Comparison of ENCODE assay signal across 23 cellular contexts in genomic region chr5:65674749-65675148, GRCh38. TPM values are rescaled to one million over a fixed set of nuclear protein-coding genes. Genes with fewer than 3 reads are reported as not detected.
DNase-seq lines count a peak whose midpoint lies in the region; ATAC-seq and TF ChIP-seq lines count a peak whose summit lies in the region.
"Had no signal": no experiment of that assay in that cellular context is flagged by ENCODE, and none has a peak within 500 bp of the region (broad histone marks: within the 10 kb centered on the region; RNA-seq: fewer than 3 reads in every experiment).

No MANE protein-coding gene starts in this region.

- ATAC-seq in T-helper 17 cell (no peak), HG02981 (IDR thresholded peaks at IDR 0.05; ENCODE audit: unreplicated experiment) (no peak)
- ATAC-seq: A549, body of pancreas had no signal

- no peak for DNase-seq in activated T-cell treated with anti-CD3 and anti-CD28 coated beads, Interleukin-2, amount 50 U/mL, for 24 hours
- no peak for DNase-seq in activated T-cell treated with anti-CD3 and anti-CD28 coated beads, Interleukin-2, amount 50 U/mL, for 1 hour
- DNase-seq in T-helper 17 cell (no peak), epithelial cell of esophagus (ENCODE audit: low read depth) (peak; percentile 7), osteoblast (ENCODE audit: insufficient read length, low spot score, missing footprints) (peak; percentile 62), RWPE1 (ENCODE audit: low spot score) (no peak), vagina (ENCODE audit: extremely low spot score in 2 of 2) (no peak)
- DNase-seq: activated CD4-positive, alpha-beta T cell treated with anti-CD3 and anti-CD28 coated beads for 1 hour; activated gamma-delta T cell treated with Interleukin-2 at 50 U/mL for 16 hours; BE2C; body of pancreas; endodermal cell; hypothalamus; MM.1S; NCI-H1436; NCI-H2171; Right ventricle myocardium superior; stimulated activated CD8-positive, alpha-beta memory T cell treated with anti-CD3 and anti-CD28 coated beads, Interleukin-4, amount 100 ng/mL, for 48 hours had no signal

- no peaks in the 10 kb centered on the region for H3K9me3 Mint-ChIP-seq in activated T-cell treated with anti-CD3 and anti-CD28 coated beads, Interleukin-2, amount 50 U/mL, for 24 hours
- H3K9me3 Mint-ChIP-seq: endodermal cell had no signal

- no peaks in the 10 kb centered on the region for H4K20me1 ChIP-seq in osteoblast (ENCODE audit: insufficient read depth, low read length)

- POLR2A ChIA-PET in RWPE1 (lab: Yijun Ruan, JAX; ENCODE audit: low non-redundant PET) = no interaction called here

- no peaks in the 10 kb centered on the region for H3K79me2 ChIP-seq in osteoblast (ENCODE audit: insufficient read depth, low read length)

- no peaks in the 10 kb centered on the region for H3K27me3 ChIP-seq in osteoblast (ENCODE audit: insufficient read depth, low read length)
- H3K27me3 ChIP-seq in vagina = no peaks in the 10 kb centered on the region
- H3K27me3 ChIP-seq: BE2C, body of pancreas, right atrium auricular region had no signal

- peaks cover 94% of the 10 kb centered on the region for H3K36me3 Mint-ChIP-seq in activated T-cell treated with anti-CD3 and anti-CD28 coated beads, Interleukin-2, amount 50 U/mL, for 24 hours (ENCODE audit: low read depth)
- peaks cover 31% of the 10 kb centered on the region for H3K36me3 Mint-ChIP-seq in T-helper 17 cell (ENCODE audit: low read depth)

- CTCF ChIA-PET in RWPE1 (lab: Yijun Ruan, JAX) = interaction anchor here (1.1 kb wide), 1 partner anchor 9 kb away, joined by 4 read pairs; no protein-coding TSS in a partner anchor

- TF ChIP-seq POLR2A in vagina (IDR thresholded peaks at IDR 0.05) = no peak

- H3K9me3 ChIP-seq in T-helper 17 cell (ENCODE audit: control insufficient read depth, low read length, poor library complexity, severe bottlenecking) (no peaks in the 10 kb centered on the region), osteoblast (ENCODE audit: low read depth, low read length) (no peaks in the 10 kb centered on the region), vagina (no peaks in the 10 kb centered on the region)
- H3K9me3 ChIP-seq: A549, BE2C, body of pancreas, right atrium auricular region had no signal

- H3K36me3 ChIP-seq in osteoblast (ENCODE audit: insufficient read depth, low read length) = peaks cover 17% of the 10 kb centered on the region
- peaks cover 0 to 23% of the 10 kb centered on the region in 2 donors for H3K36me3 ChIP-seq in vagina

- TF ChIP-seq CTCF in epithelial cell of esophagus (IDR thresholded peaks at IDR 0.05; ENCODE audit: insufficient read depth, low read depth, low read length, missing control alignments) (no peak), osteoblast (IDR thresholded peaks at IDR 0.05; ENCODE audit: extremely low read depth, low read depth, low read length) (no peak), RWPE1 (conservative IDR thresholded peaks at IDR 0.05; ENCODE audit: low read depth) (no peak), vagina (IDR thresholded peaks at IDR 0.05) (no peak)

- peak overlapping the region; percentile 63 for H3K27ac Mint-ChIP-seq in activated T-cell treated with anti-CD3 and anti-CD28 coated beads, Interleukin-2, amount 50 U/mL, for 24 hours
- H3K27ac Mint-ChIP-seq in T-helper 17 cell = peak overlapping the region; percentile 14
- H3K27ac Mint-ChIP-seq: endodermal cell had no signal

- H3K4me3 ChIP-seq in epithelial cell of esophagus (ENCODE audit: low read length) (no peak overlapping the region), osteoblast (ENCODE audit: insufficient read depth, low read length) (no peak overlapping the region), vagina (no peak overlapping the region)
- H3K4me3 ChIP-seq: A549, body of pancreas, coronary artery, right atrium auricular region had no signal

- H3K27ac ChIP-seq in osteoblast (ENCODE audit: low read depth, low read length) (no peak overlapping the region), RWPE1 (no peak overlapping the region), vagina (no peak overlapping the region)
- H3K27ac ChIP-seq: A549, body of pancreas, coronary artery, HL-60, right atrium auricular region had no signal

- no peaks in the 10 kb centered on the region for H3K27me3 Mint-ChIP-seq in activated T-cell treated with anti-CD3 and anti-CD28 coated beads, Interleukin-2, amount 50 U/mL, for 24 hours
- H3K27me3 Mint-ChIP-seq in T-helper 17 cell = no peaks in the 10 kb centered on the region

- intact Hi-C loops in vagina (cut with DNase I) = no loop called here

- no peak overlapping the region for H3K4me3 Mint-ChIP-seq in activated T-cell treated with anti-CD3 and anti-CD28 coated beads, Interleukin-2, amount 50 U/mL, for 24 hours
- no peak overlapping the region for H3K4me3 Mint-ChIP-seq in T-helper 17 cell
- H3K4me3 Mint-ChIP-seq: endodermal cell had no signal

- H3K4me1 ChIP-seq in osteoblast (ENCODE audit: insufficient read depth, low read length) = peaks cover 3% of the 10 kb centered on the region
- no peaks in the 10 kb centered on the region for H3K4me1 ChIP-seq in vagina
- H3K4me1 ChIP-seq: A549, BE2C, body of pancreas, right atrium auricular region had no signal

- no peak overlapping the region for H3K4me2 ChIP-seq in osteoblast (ENCODE audit: insufficient read depth, low read length)
- H3K4me2 ChIP-seq: A549 had no signal

- H2AFZ ChIP-seq in osteoblast (ENCODE audit: low read length) = no peak overlapping the region

- peaks cover 45% of the 10 kb centered on the region for H3K4me1 Mint-ChIP-seq in activated T-cell treated with anti-CD3 and anti-CD28 coated beads, Interleukin-2, amount 50 U/mL, for 24 hours (ENCODE audit: low read depth)
- peaks cover 33% of the 10 kb centered on the region for H3K4me1 Mint-ChIP-seq in T-helper 17 cell
- H3K4me1 Mint-ChIP-seq: endodermal cell had no signal

RNA-seq across cellular contexts. Expression of gene SGTB, which starts 47.2 kb away (rescaled TPM):
- total RNA-seq in T-helper 17 cell (10 to 100 TPM; 52.7 to 52.8 TPM), osteoblast (20.6 and 21.4 TPM in 2 replicates), vagina (6.4 TPM)

RNA-seq across cellular contexts. Expression of gene NLN, which starts 47.3 kb away (rescaled TPM):
- 1 to 10 TPM; 1.8 to 2.3 TPM for total RNA-seq in T-helper 17 cell
- total RNA-seq in osteoblast = 32.4 and 35.5 TPM in 2 replicates
- 6.6 TPM for total RNA-seq in vagina

RNA-seq across cellular contexts. Expression of gene SHLD3, which starts 49.9 kb away (rescaled TPM):
- 10 to 100 TPM in 1 of 2 donors, 1 to 10 TPM in 1; 7.5 to 11.9 TPM for total RNA-seq in T-helper 17 cell
- total RNA-seq in osteoblast = 4.3 and 4.4 TPM in 2 replicates
- total RNA-seq in vagina = 2.0 TPM

RNA-seq across cellular contexts. Expression of gene TRAPPC13, which starts 49.9 kb away (rescaled TPM):
- total RNA-seq in T-helper 17 cell (10 to 100 TPM; 13.9 to 14.9 TPM), osteoblast (24.2 and 26.1 TPM in 2 replicates), vagina (11.0 TPM)

RNA-seq across cellular contexts. Expression of gene TRIM23, which starts 50.6 kb away (rescaled TPM):
- total RNA-seq in T-helper 17 cell = 10 to 100 TPM; 15.2 to 18.4 TPM
- total RNA-seq in osteoblast = 30.4 and 32.1 TPM in 2 replicates
- total RNA-seq in vagina = 14.0 TPM

Comparison
In these comparisons a context has a peak if more than half of its experiments do, and no peak if none do; other contexts are left out.
1. DNase-seq: peak in epithelial cell of esophagus (single experiment) and osteoblast (single experiment); none in activated T-cell treated with anti-CD3 and anti-CD28 coated beads, Interleukin-2, amount 50 U/mL, for 24 hours (single experiment), activated T-cell treated with anti-CD3 and anti-CD28 coated beads, Interleukin-2, amount 50 U/mL, for 1 hour (single experiment), T-helper 17 cell (0 of 3), RWPE1 (single experiment) and vagina (0 of 2).